ENCODE assay signal across 8 cellular contexts in genomic region chr2:121650554-121650930, GRCh38.
DNase-seq lines count a peak whose midpoint lies in the region; ATAC-seq and TF ChIP-seq lines count a peak whose summit lies in the region.

No MANE protein-coding gene starts in this region.

- peak overlapping the region; percentile 30; the same call in 1 of the 2 replicates for H2AFZ ChIP-seq in Loucy (ENCODE audit: low read length)

- no peaks in the 10 kb centered on the region; the same call in 1 of the 2 replicates for H3F3A ChIP-seq in Loucy (ENCODE audit: low read depth)

- no peaks in the 10 kb centered on the region for H3K36me3 ChIP-seq in Loucy (ENCODE audit: insufficient read depth, low read length)

- peak overlapping the region; percentile 97 for H3K27ac ChIP-seq in substantia nigra (ENCODE audit: low read depth, low read length, poor library complexity, severe bottlenecking)

- H4K20me1 ChIP-seq in Loucy (ENCODE audit: insufficient read depth, low read length, poor library complexity, severe bottlenecking) = peaks cover 43% of the 10 kb centered on the region

- H3K4me1 ChIP-seq in Loucy (ENCODE audit: insufficient read depth, low read length, poor library complexity, severe bottlenecking) = peaks cover 47% of the 10 kb centered on the region

- peak overlapping the region; percentile 89 for H3K4me3 ChIP-seq in Loucy (ENCODE audit: low read length, poor library complexity, severe bottlenecking)

- no peak for TF ChIP-seq CTCF in Loucy (conservative IDR thresholded peaks at IDR 0.05; ENCODE audit: low read length)

- H3K27me3 ChIP-seq in Loucy (ENCODE audit: insufficient read depth, low read length, poor library complexity, severe bottlenecking) = no peaks in the 10 kb centered on the region

- peak overlapping the region; percentile 95 for H3K9ac ChIP-seq in Loucy (ENCODE audit: low read depth, low read length, poor library complexity, severe bottlenecking)

- H3K4me2 ChIP-seq in Loucy (ENCODE audit: low read depth, low read length, poor library complexity, severe bottlenecking) = peak overlapping the region; percentile 94

- no peaks in the 10 kb centered on the region for H3K9me3 ChIP-seq in Loucy (ENCODE audit: insufficient read depth, low read depth, low read length)

- DNase-seq in NCI-H2171 treated with DMSO at 0.1 percent for 48 hours (lab: John Stamatoyannopoulos, UW) = peak; percentile 40
- no peak for DNase-seq in NCI-H2171 (lab: John Stamatoyannopoulos, UW)
- peak; percentile 14 for DNase-seq in amniotic epithelial cell (ENCODE audit: low read depth)
- peak; percentile 45 for DNase-seq in kidney tubule cell (ENCODE audit: low spot score)
- peak in 5 of 49 donors; percentile 10 to 38 (median 15) for DNase-seq in substantia nigra (lab: John Stamatoyannopoulos, UW)
- DNase-seq in NCI-H2196 (lab: John Stamatoyannopoulos, UW; ENCODE audit: unreplicated experiment) = no peak

- no peak for ATAC-seq in HG03378 (IDR thresholded peaks at IDR 0.05; ENCODE audit: unreplicated experiment)

- H3K9me2 ChIP-seq in Loucy (replicated peaks; ENCODE audit: low read depth, low read length) = no peaks in the 10 kb centered on the region

- H3K79me2 ChIP-seq in Loucy (ENCODE audit: insufficient read depth, low read length) = peaks cover 84% of the 10 kb centered on the region

Comparison
In these comparisons a context has a peak if more than half of its experiments do, and no peak if none do; other contexts are left out.
1. DNase-seq: peak in NCI-H2171 treated with DMSO at 0.1 percent for 48 hours (single experiment), amniotic epithelial cell (single experiment) and kidney tubule cell (single experiment); none in NCI-H2171 (single experiment) and NCI-H2196 (single experiment).